ENCODE assay signal across 1 cellular context in genomic region chr1:209456878-209457277, GRCh38.
TF ChIP-seq lines count a peak whose summit lies in the region.

No MANE protein-coding gene starts in this region.

TF ChIP-seq in HEK293, 187 proteins besides CTCF, POLR2A, EP300 and RAD21 (continued from another document and continues in another):
- no peak for TF ChIP-seq ZNF513 (tag by site-specific recombination; IDR thresholded peaks at IDR 0.05)
- no peak for TF ChIP-seq GFI1B (tag by site-specific recombination; IDR thresholded peaks at IDR 0.05)
- peak; percentile 78 for TF ChIP-seq GLIS1 (tag by site-specific recombination; IDR thresholded peaks at IDR 0.05)
- no peak for TF ChIP-seq ZNF354C (tag by site-specific recombination; IDR thresholded peaks at IDR 0.05; ENCODE audit: borderline replicate concordance, low read depth)
- TF ChIP-seq ZNF596 (tag by site-specific recombination; IDR thresholded peaks at IDR 0.05): no peak
- no peak for TF ChIP-seq ZNF121 (tag by site-specific recombination; IDR thresholded peaks at IDR 0.05)
- TF ChIP-seq GLI2 (tag by site-specific recombination; IDR thresholded peaks at IDR 0.05; ENCODE audit: borderline replicate concordance, low read depth): no peak
- TF ChIP-seq SETDB1 (IDR thresholded peaks at IDR 0.05; ENCODE audit: insufficient read length, low read length): no peak
- TF ChIP-seq SP7 (tag by site-specific recombination; IDR thresholded peaks at IDR 0.05): peak; percentile 82
- no peak for TF ChIP-seq IKZF3 (tag by site-specific recombination; IDR thresholded peaks at IDR 0.05)
- TF ChIP-seq ZNF624 (tag by site-specific recombination; IDR thresholded peaks at IDR 0.05): no peak
- TF ChIP-seq ZNF530 (tag by site-specific recombination; IDR thresholded peaks at IDR 0.05; ENCODE audit: low read depth): no peak
- TF ChIP-seq SCRT2 (tag by site-specific recombination; IDR thresholded peaks at IDR 0.05): no peak
- peak; percentile 51; the same call in 1 of the 2 replicates for TF ChIP-seq ZNF366 (tag by site-specific recombination; conservative IDR thresholded peaks at IDR 0.05)
- no peak for TF ChIP-seq ZBTB48 (tag by site-specific recombination; IDR thresholded peaks at IDR 0.05)
- TF ChIP-seq ZNF785 (tag by site-specific recombination; IDR thresholded peaks at IDR 0.05): no peak
- TF ChIP-seq ZNF792 (tag by site-specific recombination; IDR thresholded peaks at IDR 0.05): no peak
- TF ChIP-seq YY1 (tag by site-specific recombination; IDR thresholded peaks at IDR 0.05): no peak
- no peak for TF ChIP-seq ZNF211 (tag by site-specific recombination; IDR thresholded peaks at IDR 0.05; ENCODE audit: low read depth)
- no peak for TF ChIP-seq YY2 (tag by site-specific recombination; IDR thresholded peaks at IDR 0.05)
- TF ChIP-seq ZNF473 (tag by site-specific recombination; IDR thresholded peaks at IDR 0.05): no peak
- no peak for TF ChIP-seq ZNF433 (tag by site-specific recombination; IDR thresholded peaks at IDR 0.05; ENCODE audit: low read depth)
- TF ChIP-seq ZEB2 (tag by site-specific recombination; IDR thresholded peaks at IDR 0.05): peak; percentile 55
- no peak for TF ChIP-seq ZNF555 (tag by site-specific recombination; conservative IDR thresholded peaks at IDR 0.05)
- TF ChIP-seq ZNF544 (tag by site-specific recombination; IDR thresholded peaks at IDR 0.05): no peak
- TF ChIP-seq ZNF133 (tag by site-specific recombination; IDR thresholded peaks at IDR 0.05): no peak
- TF ChIP-seq ZNF585B (tag by site-specific recombination; IDR thresholded peaks at IDR 0.05): no peak
- TF ChIP-seq ZNF311 (tag by site-specific recombination; IDR thresholded peaks at IDR 0.05; ENCODE audit: borderline replicate concordance): no peak
- no peak for TF ChIP-seq ZFP69B (tag by site-specific recombination; IDR thresholded peaks at IDR 0.05)
- TF ChIP-seq ZNF423 (tag by site-specific recombination; IDR thresholded peaks at IDR 0.05): no peak
- 0 out of 2 replicates have a peak, but pooled peaks have one; percentile 55 for TF ChIP-seq ZNF558 (tag by site-specific recombination; IDR thresholded peaks at IDR 0.05)
- TF ChIP-seq ZNF610 (tag by site-specific recombination; IDR thresholded peaks at IDR 0.05; ENCODE audit: borderline replicate concordance): no peak
- TF ChIP-seq RBAK (tag by site-specific recombination; IDR thresholded peaks at IDR 0.05): no peak
- TF ChIP-seq ZNF391 (tag by site-specific recombination; IDR thresholded peaks at IDR 0.05; ENCODE audit: borderline replicate concordance, low read depth): no peak
- no peak for TF ChIP-seq ZNF138 (tag by site-specific recombination; IDR thresholded peaks at IDR 0.05; ENCODE audit: borderline replicate concordance)
- TF ChIP-seq ZNF148 (tag by site-specific recombination; IDR thresholded peaks at IDR 0.05; ENCODE audit: borderline replicate concordance): no peak
- no peak for TF ChIP-seq ZNF132 (tag by site-specific recombination; IDR thresholded peaks at IDR 0.05; ENCODE audit: borderline replicate concordance)
- no peak for TF ChIP-seq ZNF175 (tag by site-specific recombination; IDR thresholded peaks at IDR 0.05)
- TF ChIP-seq ZNF112 (tag by site-specific recombination; IDR thresholded peaks at IDR 0.05): no peak
- TF ChIP-seq ZNF529 (tag by site-specific recombination; IDR thresholded peaks at IDR 0.05; ENCODE audit: insufficient replicate concordance): no peak
- TF ChIP-seq ELK4 (IDR thresholded peaks at IDR 0.05; ENCODE audit: borderline replicate concordance, low read depth, low read length): no peak
- no peak for TF ChIP-seq ZNF292 (tag by site-specific recombination; IDR thresholded peaks at IDR 0.05; ENCODE audit: borderline replicate concordance, low read depth)
- TF ChIP-seq ZNF23 (tag by site-specific recombination; IDR thresholded peaks at IDR 0.05; ENCODE audit: borderline replicate concordance): no peak
- no peak for TF ChIP-seq ZNF274 (IDR thresholded peaks at IDR 0.05; ENCODE audit: low read length)
- no peak for TF ChIP-seq ZNF274 (tag by site-specific recombination; IDR thresholded peaks at IDR 0.05; ENCODE audit: borderline replicate concordance)
- TF ChIP-seq ZNF398 (tag by site-specific recombination; IDR thresholded peaks at IDR 0.05): peak; percentile 54
- TF ChIP-seq ZNF341 (tag by site-specific recombination; IDR thresholded peaks at IDR 0.05; ENCODE audit: low read depth): no peak
- TF ChIP-seq ZBTB8A (tag by site-specific recombination; IDR thresholded peaks at IDR 0.05): no peak
- no peak for TF ChIP-seq ZNF248 (tag by site-specific recombination; IDR thresholded peaks at IDR 0.05)
- no peak for TF ChIP-seq ZNF48 (tag by site-specific recombination; IDR thresholded peaks at IDR 0.05)
- no peak for TF ChIP-seq KLF10 (tag by site-specific recombination; IDR thresholded peaks at IDR 0.05)
- no peak for TF ChIP-seq SP2 (tag by site-specific recombination; IDR thresholded peaks at IDR 0.05)
- TF ChIP-seq ZNF266 (tag by site-specific recombination; IDR thresholded peaks at IDR 0.05; ENCODE audit: low read depth): no peak
- 0 out of 2 replicates have a peak, but pooled peaks have one; percentile 51 for TF ChIP-seq ZNF184 (tag by site-specific recombination; IDR thresholded peaks at IDR 0.05)
- TF ChIP-seq ATF2 (tag by site-specific recombination; IDR thresholded peaks at IDR 0.05; ENCODE audit: low read depth): no peak
- no peak for TF ChIP-seq BCL11A (tag by site-specific recombination; IDR thresholded peaks at IDR 0.05; ENCODE audit: low read depth)
- TF ChIP-seq HIC1 (tag by site-specific recombination; IDR thresholded peaks at IDR 0.05): peak; percentile 53; the same call in 1 of the 2 replicates
- no peak for TF ChIP-seq ZFP37 (tag by site-specific recombination; IDR thresholded peaks at IDR 0.05)
- no peak for TF ChIP-seq ZNF837 (tag by site-specific recombination; IDR thresholded peaks at IDR 0.05)
- no peak for TF ChIP-seq ZNF645 (tag by site-specific recombination; IDR thresholded peaks at IDR 0.05)
- TF ChIP-seq ZNF239 (tag by site-specific recombination; IDR thresholded peaks at IDR 0.05): no peak
- no peak for TF ChIP-seq ZBTB44 (tag by site-specific recombination; IDR thresholded peaks at IDR 0.05)
